Comparison of ENCODE assay signal across 9 cellular contexts in genomic region chr3:186519021-186519658, GRCh38. TPM values are rescaled to one million over a fixed set of nuclear protein-coding genes. Genes with fewer than 3 reads are reported as not detected.
DNase-seq lines count a peak whose midpoint lies in the region; ATAC-seq and TF ChIP-seq lines count a peak whose summit lies in the region.
"Had no signal": no experiment of that assay in that cellular context is flagged by ENCODE, and none has a peak within 500 bp of the region (broad histone marks: within the 10 kb centered on the region; RNA-seq: fewer than 3 reads in every experiment).

No MANE protein-coding gene starts in this region.

- H3K27me3 Mint-ChIP-seq in IgD-negative memory B cell = peaks cover 2% of the 10 kb centered on the region

- H3K4me1 Mint-ChIP-seq in IgD-negative memory B cell = peaks cover 51 to 76% (median 51%) of the 10 kb centered on the region in 3 donors

- ATAC-seq in GM18517 (IDR thresholded peaks at IDR 0.05; ENCODE audit: unreplicated experiment) = peak; percentile 36

- no peak for TF ChIP-seq CTCF in uterus (IDR thresholded peaks at IDR 0.05)

- no peaks in the 10 kb centered on the region for H3K4me1 ChIP-seq in uterus

- no peak overlapping the region for H3K4me3 ChIP-seq in uterus

- H3K36me3 ChIP-seq in uterus = no peaks in the 10 kb centered on the region

- intact Hi-C loops in uterus (cut with DNase I; ENCODE audit: low total_unique reads) = no loop called here

- H3K27ac Mint-ChIP-seq in IgD-negative memory B cell = peak overlapping the region; percentile 4 to 96 (median 54)

- no peaks in the 10 kb centered on the region for H3K9me3 Mint-ChIP-seq in IgD-negative memory B cell

- no peaks in the 10 kb centered on the region for H3K27me3 ChIP-seq in uterus

- TF ChIP-seq POLR2A in uterus (IDR thresholded peaks at IDR 0.05) = no peak

- no peaks in the 10 kb centered on the region for H3K9me3 ChIP-seq in uterus

- peak overlapping the region; percentile 1 to 63 (median 20) for H3K4me3 Mint-ChIP-seq in IgD-negative memory B cell

- no peaks in the 10 kb centered on the region for H3K36me3 Mint-ChIP-seq in IgD-negative memory B cell

- no peak overlapping the region for H3K27ac ChIP-seq in uterus

- DNase-seq in activated CD8-positive, alpha-beta memory T cell treated with anti-CD3 and anti-CD28 coated beads, Interleukin-2, amount 50 U/mL, for 4 hours = peak; percentile 66
- DNase-seq in stimulated activated CD4-positive, alpha-beta T cell treated with anti-CD3 and anti-CD28 coated beads, Interleukin-1b, Interleukin-23, amount 100 ng/mL, for 4 hours (ENCODE audit: low read depth in 2 of 2) = peak; percentile 34 to 62
- DNase-seq in glomerular visceral epithelial cell (ENCODE audit: extremely low spot score) = no peak
- DNase-seq in SKM-1 (lab: John Stamatoyannopoulos, UW; ENCODE audit: unreplicated experiment) = no peak
- DNase-seq in NCI-H2029 treated with DMSO at 0.1 percent for 48 hours (lab: John Stamatoyannopoulos, UW) = no peak
- no peak for DNase-seq in uterus
- DNase-seq: NCI-H82 had no signal

RNA-seq across cellular contexts. Expression of gene CRYGS, which starts 25.0 kb away (rescaled TPM):
- polyA plus RNA-seq in IgD-negative memory B cell = not detected
- total RNA-seq in uterus = 1 to 10 TPM in 2 of 4 donors, under 1 TPM in 1, not detected in 1; 0.77 to 6.2 (median 2.4) TPM

RNA-seq across cellular contexts. Expression of gene TBCCD1, which starts 48.0 kb away (rescaled TPM):
- polyA plus RNA-seq in IgD-negative memory B cell = 24.6 TPM
- total RNA-seq in uterus = 10 to 100 TPM in 3 of 4 donors, 1 to 10 TPM in 1; 3.8 to 31.7 (median 15.1) TPM

RNA-seq across cellular contexts. Expression of gene DNAJB11, which starts 51.4 kb away (rescaled TPM):
- polyA plus RNA-seq in IgD-negative memory B cell = 45.1 TPM
- 10 to 100 TPM; 26.2 to 68.8 (median 40.0) TPM for total RNA-seq in uterus

Comparison
In these comparisons a context has a peak if more than half of its experiments do, and no peak if none do; other contexts are left out.
1. DNase-seq: peak in activated CD8-positive, alpha-beta memory T cell treated with anti-CD3 and anti-CD28 coated beads, Interleukin-2, amount 50 U/mL, for 4 hours (single experiment) and stimulated activated CD4-positive, alpha-beta T cell treated with anti-CD3 and anti-CD28 coated beads, Interleukin-1b, Interleukin-23, amount 100 ng/mL, for 4 hours (2 of 2); none in glomerular visceral epithelial cell (single experiment), SKM-1 (single experiment), NCI-H2029 treated with DMSO at 0.1 percent for 48 hours (single experiment) and uterus (0 of 2).